ENCODE assay signal across 19 cellular contexts in genomic region chr9:76699966-76700365, GRCh38.
DNase-seq lines count a peak whose midpoint lies in the region; ATAC-seq, FAIRE-seq and TF ChIP-seq lines count a peak whose summit lies in the region.
"Had no signal": no experiment of that assay in that cellular context is flagged by ENCODE, and none has a peak within 500 bp of the region (broad histone marks: within the 10 kb centered on the region; RNA-seq: fewer than 3 reads in every experiment).

No MANE protein-coding gene starts in this region.

- CTCF ChIA-PET in SK-N-SH (lab: Yijun Ruan, JAX), result no interaction called here

- ATAC-seq in GM19023 (IDR thresholded peaks at IDR 0.05; ENCODE audit: unreplicated experiment), result no peak
- ATAC-seq: body of pancreas; heart right ventricle; Right ventricle myocardium inferior; stimulated activated effector memory CD8-positive, alpha-beta T cell treated with anti-CD3 and anti-CD28 coated beads, Interleukin-12 subunit alpha, Interleukin-12 subunit beta, amount 100 ng/mL, for 72 hours; upper lobe of right lung had no signal

- H2AFZ ChIP-seq in SK-N-SH (ENCODE audit: low read depth), result no peak overlapping the region

- H3K79me2 ChIP-seq in SK-N-SH (ENCODE audit: insufficient read depth), result no peaks in the 10 kb centered on the region

- H3K27ac ChIP-seq in SK-N-SH (ENCODE audit: low read depth in 2 of 2, low read length in 1 of 2), result peak overlapping the region in 1 of 2 experiments; percentile 64; a peak in 2 of 4 replicates
- H3K27ac ChIP-seq: body of pancreas, heart right ventricle, upper lobe of right lung had no signal

- H3K9me2 ChIP-seq in SK-N-SH, result no peaks in the 10 kb centered on the region

- H3K4me2 ChIP-seq in SK-N-SH, result peak overlapping the region; percentile 33; the same call in 1 of the 2 replicates

- TF ChIP-seq EP300 in SK-N-SH (IDR thresholded peaks at IDR 0.05; ENCODE audit: borderline replicate concordance in 1 of 2, low read depth in 1 of 2, low read length in 1 of 2), result peak in 1 of 2 experiments; percentile 26; a peak in 1 of 4 replicates

- peaks cover 0 to 22% of the 10 kb centered on the region in 2 experiments; a peak in 2 of 4 replicates for H3K4me1 ChIP-seq in SK-N-SH (ENCODE audit: control insufficient read depth in 1 of 2, insufficient read depth in 2 of 2, low read depth in 1 of 2, low read length in 1 of 2)
- H3K4me1 ChIP-seq: body of pancreas, upper lobe of right lung had no signal

- FAIRE-seq in GM12892 (lab: Jason Lieb, UNC), result no peak

- H3K9ac ChIP-seq in SK-N-SH, result peak overlapping the region; percentile 26; the same call in 1 of the 2 replicates

- H3K9me3 ChIP-seq in SK-N-SH, result no peaks in the 10 kb centered on the region
- H3K9me3 ChIP-seq: body of pancreas, heart right ventricle, upper lobe of right lung had no signal

- H3K27me3 ChIP-seq in SK-N-SH (ENCODE audit: insufficient read depth), result no peaks in the 10 kb centered on the region
- H3K27me3 ChIP-seq: body of pancreas, upper lobe of right lung had no signal

- DNase-seq in GM03348 (ENCODE audit: low spot score) (peak; percentile 82), SK-N-SH (no peak), epithelial cell of esophagus (ENCODE audit: low read depth) (peak; percentile 6), retinal pigment epithelial cell (ENCODE audit: low read depth) (peak; percentile 65), DMS153 treated with DMSO at 0.1 percent for 48 hours (lab: John Stamatoyannopoulos, UW; ENCODE audit: unreplicated experiment) (no peak), GM12892 (ENCODE audit: insufficient read length) (no peak)
- DNase-seq: activated CD4-positive, alpha-beta T cell treated with anti-CD3 and anti-CD28 coated beads, Interleukin-2, amount 50 U/mL, for 4 hours; body of pancreas; heart right ventricle; left cardiac atrium; NCI-H2029; NCI-H82; retina; stimulated activated CD4-positive, alpha-beta T cell treated with anti-CD3 and anti-CD28 coated beads, Interleukin-4, amount 100 ng/mL, for 1 hour; T1000; upper lobe of right lung had no signal

- TF ChIP-seq POLR2A in GM12892 (IDR thresholded peaks at IDR 0.05; ENCODE audit: low read depth, low read length), result no peak

- no peaks in the 10 kb centered on the region for H3K36me3 ChIP-seq in SK-N-SH (replicated peaks in 1 of 2; ENCODE audit: control insufficient read depth in 1 of 2, insufficient read depth in 2 of 2, low read length in 1 of 2)
- H3K36me3 ChIP-seq: heart right ventricle, upper lobe of right lung had no signal

- H3K4me3 ChIP-seq in SK-N-SH (ENCODE audit: low read depth in 2 of 2, low read length in 1 of 2), result no peak overlapping the region
- H3K4me3 ChIP-seq in epithelial cell of esophagus (ENCODE audit: low read length), result no peak overlapping the region
- no peak overlapping the region for H3K4me3 ChIP-seq in retinal pigment epithelial cell (ENCODE audit: low read length)
- H3K4me3 ChIP-seq: body of pancreas, heart right ventricle, upper lobe of right lung had no signal

- no peak for TF ChIP-seq RAD21 in SK-N-SH (IDR thresholded peaks at IDR 0.05; ENCODE audit: low read length)

- no peaks in the 10 kb centered on the region for H4K20me1 ChIP-seq in SK-N-SH (ENCODE audit: insufficient read depth)

- TF ChIP-seq CTCF in SK-N-SH (IDR thresholded peaks at IDR 0.05) (peak; percentile 30), epithelial cell of esophagus (IDR thresholded peaks at IDR 0.05; ENCODE audit: insufficient read depth, low read depth, low read length, missing control alignments) (no peak), retinal pigment epithelial cell (conservative IDR thresholded peaks at IDR 0.05; ENCODE audit: low read depth, low read length) (no peak)

- POLR2A ChIA-PET in SK-N-SH (lab: Yijun Ruan, JAX), result no interaction called here

- H3F3A ChIP-seq in SK-N-SH (replicated peaks; ENCODE audit: insufficient read depth), result peaks cover 18% of the 10 kb centered on the region

TF ChIP-seq in SK-N-SH, 30 proteins besides CTCF, POLR2A, EP300 and RAD21:
- TF ChIP-seq MAX (IDR thresholded peaks at IDR 0.05; ENCODE audit: low read depth) (0 out of 2 replicates have a peak, but pooled peaks have one; percentile 30), FOXJ3 (CRISPR knock-in tag; IDR thresholded peaks at IDR 0.05) (no peak), REST (IDR thresholded peaks at IDR 0.05; ENCODE audit: low read depth, low read length) (peak; percentile 47; the same call in 1 of the 2 replicates), GABPA (IDR thresholded peaks at IDR 0.05; ENCODE audit: low read depth) (no peak), NFIC (IDR thresholded peaks at IDR 0.05; ENCODE audit: borderline replicate concordance) (peak; percentile 29; the same call in 1 of the 2 replicates), FOSL2 (IDR thresholded peaks at IDR 0.05; ENCODE audit: borderline replicate concordance, low read depth) (peak; percentile 44), TCF12 (IDR thresholded peaks at IDR 0.05) (peak; percentile 41), JUND (IDR thresholded peaks at IDR 0.05) (peak; percentile 38; the same call in 1 of the 2 replicates), SIN3A (IDR thresholded peaks at IDR 0.05; ENCODE audit: borderline replicate concordance, low read depth, low read length) (no peak)

Comparison
In these comparisons a context has a peak if more than half of its experiments do, and no peak if none do; other contexts are left out.
1. DNase-seq: peak in GM03348 (single experiment), epithelial cell of esophagus (single experiment) and retinal pigment epithelial cell (single experiment); none in SK-N-SH (single experiment), DMS153 treated with DMSO at 0.1 percent for 48 hours (single experiment) and GM12892 (single experiment).